Comparison of ENCODE assay signal across 8 cellular contexts in the genomic region with DNA sequence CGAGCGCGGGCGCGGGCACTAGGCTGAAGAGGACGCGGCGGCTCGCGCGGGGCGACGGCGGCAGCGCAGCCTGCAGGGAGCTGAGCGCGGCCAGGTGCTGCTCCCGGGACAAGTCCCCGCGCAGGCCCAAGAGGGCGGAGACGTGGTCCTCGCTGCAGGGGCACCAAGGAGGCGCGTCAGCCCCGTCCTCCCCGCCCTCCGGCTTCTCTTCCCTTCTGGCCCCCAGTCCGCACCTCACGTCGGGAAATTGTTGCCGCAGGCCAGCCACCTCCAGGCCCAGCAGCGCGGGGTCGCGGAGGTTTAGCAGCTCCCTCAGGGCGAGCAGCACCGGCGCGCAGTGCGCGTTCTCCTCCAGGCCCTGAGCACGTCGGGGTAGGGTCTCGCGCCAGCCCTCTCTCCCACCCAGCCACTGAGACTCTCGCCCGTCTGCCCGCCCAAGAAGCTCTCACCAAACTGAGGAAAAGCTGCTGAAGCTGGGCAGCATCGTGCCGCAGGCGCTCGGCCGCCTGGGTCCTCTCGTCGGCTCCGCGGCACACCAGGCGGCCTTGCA. TPM values are rescaled to one million over a fixed set of nuclear protein-coding genes. Genes with fewer than 3 reads are reported as not detected.
DNase-seq lines count a peak whose midpoint lies in the region; ATAC-seq lines count a peak whose summit lies in the region.

No MANE protein-coding gene starts in this region.

- peak overlapping the region; percentile 92 for H3K27ac ChIP-seq in stomach smooth muscle (ENCODE audit: low read length)

- H3K4me3 ChIP-seq in stomach smooth muscle (ENCODE audit: low read length in 2 of 2) = peak overlapping the region; percentile 75 to 86

- H3K27me3 Mint-ChIP-seq in activated naive CD8-positive, alpha-beta T cell treated with anti-CD3 and anti-CD28 coated beads, Interleukin-2, amount 10 ng/mL, durations not matched to agents 7 days and 5 days = peaks cover 14% of the 10 kb centered on the region
- H3K27me3 Mint-ChIP-seq in immature natural killer cell (ENCODE audit: low read depth in 3 of 3) = peaks cover 2 to 11% (median 7%) of the 10 kb centered on the region in 3 donors

- peak overlapping the region in 1 of 2 donors; percentile 79 for H3K9ac ChIP-seq in stomach smooth muscle (ENCODE audit: low read length in 2 of 2)

- no peaks in the 10 kb centered on the region for H3K36me3 ChIP-seq in stomach smooth muscle (ENCODE audit: control insufficient read depth in 2 of 2, insufficient read depth in 2 of 2, low read length in 2 of 2)

- no peak overlapping the region for H3K27ac Mint-ChIP-seq in activated naive CD8-positive, alpha-beta T cell treated with anti-CD3 and anti-CD28 coated beads, Interleukin-2, amount 10 ng/mL, durations not matched to agents 7 days and 5 days
- no peak overlapping the region for H3K27ac Mint-ChIP-seq in immature natural killer cell

- DNase-seq in DMS53 (lab: John Stamatoyannopoulos, UW) (peak; percentile 84), immature natural killer cell (no peak), activated gamma-delta T cell treated with Interleukin-2 at 50 U/mL for 16 hours (no peak), NCI-H1436 (lab: John Stamatoyannopoulos, UW) (no peak)
- DNase-seq in activated naive CD8-positive, alpha-beta T cell treated with anti-CD3 and anti-CD28 coated beads, Interleukin-2, amount 10 ng/mL, durations not matched to agents 7 days and 5 days = no peak
- DNase-seq in activated effector memory CD4-positive, alpha-beta T cell treated with Interleukin-2 at 50 U/mL for 16 hours = no peak

- no peaks in the 10 kb centered on the region for H3K27me3 ChIP-seq in stomach smooth muscle (ENCODE audit: control insufficient read depth in 1 of 2, insufficient read depth in 2 of 2, low read length in 2 of 2)

- no peaks in the 10 kb centered on the region for H3K9me3 ChIP-seq in stomach smooth muscle (ENCODE audit: control insufficient read depth in 2 of 2, low read length in 2 of 2)

- no peaks in the 10 kb centered on the region for H3K36me3 Mint-ChIP-seq in activated naive CD8-positive, alpha-beta T cell treated with anti-CD3 and anti-CD28 coated beads, Interleukin-2, amount 10 ng/mL, durations not matched to agents 7 days and 5 days
- H3K36me3 Mint-ChIP-seq in immature natural killer cell = no peaks in the 10 kb centered on the region

- POLR2A ChIA-PET in activated naive CD8-positive, alpha-beta T cell treated with anti-CD3 and anti-CD28 coated beads, Interleukin-2, amount 10 ng/mL, durations not matched to agents 7 days and 5 days (lab: Charles Lee) = interaction anchor here (1.2 to 3.4 kb wide), 8 partner anchors 8 to 201 kb away, joined by 3 to 14 read pairs (median 4); a partner anchor contains a TSS

- H3K4me1 Mint-ChIP-seq in activated naive CD8-positive, alpha-beta T cell treated with anti-CD3 and anti-CD28 coated beads, Interleukin-2, amount 10 ng/mL, durations not matched to agents 7 days and 5 days = peaks cover 8% of the 10 kb centered on the region
- H3K4me1 Mint-ChIP-seq in immature natural killer cell = peaks cover 10% of the 10 kb centered on the region in 2 donors

- peaks cover 40% of the 10 kb centered on the region for H3K4me1 ChIP-seq in stomach smooth muscle (ENCODE audit: control insufficient read depth, insufficient read depth, low read length)

- H3K4me3 Mint-ChIP-seq in activated naive CD8-positive, alpha-beta T cell treated with anti-CD3 and anti-CD28 coated beads, Interleukin-2, amount 10 ng/mL, durations not matched to agents 7 days and 5 days = peak overlapping the region; percentile 86
- H3K4me3 Mint-ChIP-seq in immature natural killer cell = peak overlapping the region in 4 of 5 donors; percentile 4 to 74 (median 40)

- no peaks in the 10 kb centered on the region for H3K9me3 Mint-ChIP-seq in activated naive CD8-positive, alpha-beta T cell treated with anti-CD3 and anti-CD28 coated beads, Interleukin-2, amount 10 ng/mL, durations not matched to agents 7 days and 5 days
- H3K9me3 Mint-ChIP-seq in immature natural killer cell = no peaks in the 10 kb centered on the region

- ATAC-seq in HG02840 (IDR thresholded peaks at IDR 0.05; ENCODE audit: low FRiP score, unreplicated experiment) = peak; percentile 3
- peak; percentile 2 for ATAC-seq in activated naive CD8-positive, alpha-beta T cell treated with anti-CD3 and anti-CD28 coated beads, Interleukin-2, amount 10 ng/mL, durations not matched to agents 7 days and 5 days (ENCODE audit: low read depth)

RNA-seq across cellular contexts. Expression of a gene that starts 0.8 kb away (rescaled TPM):
- 10 to 100 TPM; 57.4 to 59.1 TPM for total RNA-seq in activated naive CD8-positive, alpha-beta T cell treated with anti-CD3 and anti-CD28 coated beads, Interleukin-2, amount 10 ng/mL, durations not matched to agents 7 days and 5 days
- under 1 TPM in 1 of 3 donors, not detected in 2; 1.00 TPM for polyA plus RNA-seq in immature natural killer cell

RNA-seq across cellular contexts. Expression of a gene that starts 5.4 kb away (rescaled TPM):
- total RNA-seq in activated naive CD8-positive, alpha-beta T cell treated with anti-CD3 and anti-CD28 coated beads, Interleukin-2, amount 10 ng/mL, durations not matched to agents 7 days and 5 days = not detected
- not detected for polyA plus RNA-seq in immature natural killer cell

RNA-seq across cellular contexts. Expression of a gene that starts 7.4 kb away (rescaled TPM):
- 100 to 1,000 TPM; 105 to 114 TPM for total RNA-seq in activated naive CD8-positive, alpha-beta T cell treated with anti-CD3 and anti-CD28 coated beads, Interleukin-2, amount 10 ng/mL, durations not matched to agents 7 days and 5 days
- polyA plus RNA-seq in immature natural killer cell = 10 to 100 TPM; 42.7 to 85.3 (median 76.0) TPM

RNA-seq across cellular contexts. Expression of a gene that starts 14.2 kb away (rescaled TPM):
- 10 to 100 TPM; 17.7 to 18.6 TPM for total RNA-seq in activated naive CD8-positive, alpha-beta T cell treated with anti-CD3 and anti-CD28 coated beads, Interleukin-2, amount 10 ng/mL, durations not matched to agents 7 days and 5 days
- under 1 TPM in 2 of 3 donors, not detected in 1; 0.18 to 0.47 TPM for polyA plus RNA-seq in immature natural killer cell

RNA-seq across cellular contexts. Expression of a gene that starts 14.4 kb away (rescaled TPM):
- 1 to 10 TPM; 7.6 to 9.4 TPM for total RNA-seq in activated naive CD8-positive, alpha-beta T cell treated with anti-CD3 and anti-CD28 coated beads, Interleukin-2, amount 10 ng/mL, durations not matched to agents 7 days and 5 days
- not detected for polyA plus RNA-seq in immature natural killer cell
